ENCODE assay signal across 2 cellular contexts in genomic region chr6:36273067-36273466, GRCh38.
TF ChIP-seq lines count a peak whose summit lies in the region.

No MANE protein-coding gene starts in this region.

TF ChIP-seq in A549, 52 proteins besides CTCF, POLR2A, EP300 and RAD21:
- TF ChIP-seq ELK1 (IDR thresholded peaks at IDR 0.05; ENCODE audit: low read depth, low read length) (no peak), ZC3H11A (IDR thresholded peaks at IDR 0.05) (peak; percentile 32)
TF ChIP-seq in A549: peak in this region for 1.

TF ChIP-seq in HEK293, 187 proteins besides CTCF, POLR2A, EP300 and RAD21 (continued from another document and continues in another):
- TF ChIP-seq ZFP37 (tag by site-specific recombination; IDR thresholded peaks at IDR 0.05) (no peak), ZNF549 (tag by site-specific recombination; IDR thresholded peaks at IDR 0.05) (no peak), ZXDB (tag by site-specific recombination; IDR thresholded peaks at IDR 0.05) (no peak), ZFP69B (tag by site-specific recombination; IDR thresholded peaks at IDR 0.05) (no peak), ZBTB10 (tag by site-specific recombination; IDR thresholded peaks at IDR 0.05) (no peak), ZSCAN5A (tag by site-specific recombination; IDR thresholded peaks at IDR 0.05) (no peak), ZNF560 (tag by site-specific recombination; IDR thresholded peaks at IDR 0.05; ENCODE audit: borderline replicate concordance) (no peak), ZNF792 (tag by site-specific recombination; IDR thresholded peaks at IDR 0.05) (no peak), ZEB2 (tag by site-specific recombination; IDR thresholded peaks at IDR 0.05) (no peak), ZNF623 (tag by site-specific recombination; IDR thresholded peaks at IDR 0.05) (peak; percentile 36; the same call in 1 of the 2 replicates), REST (tag by site-specific recombination; IDR thresholded peaks at IDR 0.05) (no peak), ZNF747 (tag by site-specific recombination; IDR thresholded peaks at IDR 0.05) (no peak), ZNF114 (tag by site-specific recombination; IDR thresholded peaks at IDR 0.05) (no peak), ZNF449 (tag by site-specific recombination; IDR thresholded peaks at IDR 0.05) (no peak), ZNF184 (tag by site-specific recombination; IDR thresholded peaks at IDR 0.05) (no peak), ZBTB11 (tag by site-specific recombination; conservative IDR thresholded peaks at IDR 0.05; ENCODE audit: low read depth) (peak; percentile 43; the same call in 1 of the 2 replicates), ZNF692 (tag by site-specific recombination; IDR thresholded peaks at IDR 0.05) (no peak), ZNF518A (tag by site-specific recombination; conservative IDR thresholded peaks at IDR 0.05; ENCODE audit: low read depth) (peak; percentile 76), ZNF654 (tag by site-specific recombination; IDR thresholded peaks at IDR 0.05; ENCODE audit: low read depth) (no peak; the same call in 1 of the 2 replicates), ZBTB8A (tag by site-specific recombination; IDR thresholded peaks at IDR 0.05) (peak; percentile 42), ZNF274 (IDR thresholded peaks at IDR 0.05; ENCODE audit: low read length) (no peak), ZNF274 (tag by site-specific recombination; IDR thresholded peaks at IDR 0.05; ENCODE audit: borderline replicate concordance) (no peak), HOXD13 (CRISPR knock-in tag; IDR thresholded peaks at IDR 0.05; ENCODE audit: borderline replicate concordance) (no peak), ZNF248 (tag by site-specific recombination; IDR thresholded peaks at IDR 0.05) (no peak), ZNF473 (tag by site-specific recombination; IDR thresholded peaks at IDR 0.05) (no peak), ZNF324 (tag by site-specific recombination; IDR thresholded peaks at IDR 0.05) (no peak), ELK4 (IDR thresholded peaks at IDR 0.05; ENCODE audit: borderline replicate concordance, low read depth, low read length) (no peak), ZNF221 (tag by site-specific recombination; IDR thresholded peaks at IDR 0.05; ENCODE audit: borderline replicate concordance) (no peak), ZNF394 (tag by site-specific recombination; IDR thresholded peaks at IDR 0.05; ENCODE audit: borderline replicate concordance) (peak; percentile 71; the same call in 1 of the 2 replicates), REPIN1 (tag by site-specific recombination; IDR thresholded peaks at IDR 0.05; ENCODE audit: low read depth) (no peak), ZNF426 (tag by site-specific recombination; IDR thresholded peaks at IDR 0.05) (peak; percentile 63), ZNF701 (tag by site-specific recombination; IDR thresholded peaks at IDR 0.05) (no peak), KLF17 (tag by site-specific recombination; IDR thresholded peaks at IDR 0.05) (no peak), ZNF140 (tag by site-specific recombination; IDR thresholded peaks at IDR 0.05) (peak; percentile 26; the same call in 1 of the 2 replicates), RBAK (tag by site-specific recombination; IDR thresholded peaks at IDR 0.05) (no peak), ZNF433 (tag by site-specific recombination; IDR thresholded peaks at IDR 0.05; ENCODE audit: low read depth) (0 out of 2 replicates have a peak, but pooled peaks have one; percentile 46), ZNF514 (tag by site-specific recombination; IDR thresholded peaks at IDR 0.05) (no peak)
